ENCODE assay signal across 8 cellular contexts in genomic region chr13:45119469-45119989, GRCh38. TPM values are rescaled to one million over a fixed set of nuclear protein-coding genes. Genes with fewer than 3 reads are reported as not detected.
DNase-seq lines count a peak whose midpoint lies in the region; ATAC-seq and TF ChIP-seq lines count a peak whose summit lies in the region.

No MANE protein-coding gene starts in this region.

- H3K4me1 Mint-ChIP-seq in activated CD4-positive, alpha-beta T cell treated with anti-CD3 and anti-CD28 coated beads for 36 hours = peaks cover 5% of the 10 kb centered on the region

- peak; percentile 59 for DNase-seq in AG10803 (ENCODE audit: low read depth)
- peak; percentile 72 for DNase-seq in activated CD4-positive, alpha-beta T cell treated with anti-CD3 and anti-CD28 coated beads for 36 hours
- peak; percentile 60 for DNase-seq in effector CD4-positive, alpha-beta T cell
- no peak for DNase-seq in NCI-H1092 treated with DMSO at 0.1 percent for 48 hours (lab: John Stamatoyannopoulos, UW)

- H3K4me3 ChIP-seq in AG10803 (ENCODE audit: low read length) (peak overlapping the region; percentile 93), muscle layer of duodenum (ENCODE audit: low read depth in 1 of 2, low read length in 2 of 2) (peak overlapping the region; percentile 69 to 98), subcutaneous abdominal adipose tissue (ENCODE audit: low read depth in 1 of 5, low read length in 5 of 5) (peak overlapping the region; percentile 84 to 100 (median 98))

- H3K27me3 Mint-ChIP-seq in activated CD4-positive, alpha-beta T cell treated with anti-CD3 and anti-CD28 coated beads for 36 hours = no peaks in the 10 kb centered on the region

- H3K9me3 ChIP-seq in KOPT-K1 (ENCODE audit: insufficient read depth, low read length, poor library complexity, severe bottlenecking) = no peaks in the 10 kb centered on the region
- no peaks in the 10 kb centered on the region for H3K9me3 ChIP-seq in muscle layer of duodenum (ENCODE audit: control insufficient read depth in 1 of 2, low read length in 2 of 2)
- no peaks in the 10 kb centered on the region for H3K9me3 ChIP-seq in subcutaneous abdominal adipose tissue (ENCODE audit: control insufficient read depth in 5 of 5, low read length in 5 of 5)

- H3K4me1 ChIP-seq in muscle layer of duodenum (ENCODE audit: control insufficient read depth in 1 of 2, insufficient read depth in 2 of 2, low read length in 2 of 2) (peaks cover 7 to 24% of the 10 kb centered on the region in 2 donors), subcutaneous abdominal adipose tissue (ENCODE audit: control insufficient read depth in 5 of 5, insufficient read depth in 5 of 5, low read length in 5 of 5) (peaks cover 3 to 29% (median 24%) of the 10 kb centered on the region in 5 donors)

- intact Hi-C loops in activated CD4-positive, alpha-beta T cell treated with anti-CD3 and anti-CD28 coated beads for 36 hours (cut with DNase I, micrococcal nuclease) = loop anchor here (1.0 kb wide), 1 partner anchor 64 kb away; no protein-coding TSS in a partner anchor

- CTCF ChIA-PET in activated CD4-positive, alpha-beta T cell treated with anti-CD3 and anti-CD28 coated beads for 36 hours (lab: Charles Lee) = interaction anchor here (0.6 to 1.5 kb wide), 3 partner anchors 73 to 221 kb away, joined by 3 read pairs; partner anchors contain the start of gene TPT1

- no peak for TF ChIP-seq CTCF in AG10803 (conservative IDR thresholded peaks at IDR 0.05; ENCODE audit: low read length)

- no peaks in the 10 kb centered on the region for H3K36me3 ChIP-seq in KOPT-K1 (ENCODE audit: insufficient read depth, low read length)
- H3K36me3 ChIP-seq in muscle layer of duodenum (ENCODE audit: control insufficient read depth in 1 of 2, insufficient read depth in 2 of 2, low read length in 2 of 2) = peaks cover 0 to 4% of the 10 kb centered on the region in 2 donors
- H3K36me3 ChIP-seq in subcutaneous abdominal adipose tissue (ENCODE audit: control insufficient read depth in 5 of 5, insufficient read depth in 5 of 5, low read length in 5 of 5) = no peaks in the 10 kb centered on the region

- no peaks in the 10 kb centered on the region for H3K27me3 ChIP-seq in muscle layer of duodenum (ENCODE audit: low read depth, low read length)
- no peaks in the 10 kb centered on the region for H3K27me3 ChIP-seq in subcutaneous abdominal adipose tissue (ENCODE audit: control insufficient read depth in 5 of 5, insufficient read depth in 4 of 5, low read length in 5 of 5)

- POLR2A ChIA-PET in activated CD4-positive, alpha-beta T cell treated with anti-CD3 and anti-CD28 coated beads for 36 hours (lab: Charles Lee) = interaction anchor here (0.6 kb wide), 2 partner anchors 50 to 125 kb away, joined by 4 read pairs; no protein-coding TSS in a partner anchor

- no peaks in the 10 kb centered on the region for H3K36me3 Mint-ChIP-seq in activated CD4-positive, alpha-beta T cell treated with anti-CD3 and anti-CD28 coated beads for 36 hours (ENCODE audit: low read depth)

- peak; percentile 11 for ATAC-seq in GM19395 (IDR thresholded peaks at IDR 0.05; ENCODE audit: unreplicated experiment)
- ATAC-seq in activated CD4-positive, alpha-beta T cell treated with anti-CD3 and anti-CD28 coated beads for 36 hours = peak; percentile 75

- H3K9ac ChIP-seq in subcutaneous abdominal adipose tissue (ENCODE audit: low read length in 5 of 5) = peak overlapping the region; percentile 79 to 98 (median 96)

- no peak overlapping the region for H3K27ac Mint-ChIP-seq in activated CD4-positive, alpha-beta T cell treated with anti-CD3 and anti-CD28 coated beads for 36 hours

- peak overlapping the region; percentile 74 for H3K27ac ChIP-seq in KOPT-K1 (ENCODE audit: low read depth, low read length, poor library complexity, severe bottlenecking)
- peak overlapping the region; percentile 95 for H3K27ac ChIP-seq in muscle layer of duodenum (ENCODE audit: low read length)
- H3K27ac ChIP-seq in subcutaneous abdominal adipose tissue (ENCODE audit: low read depth, low read length) = peak overlapping the region; percentile 85

- H3K9me3 Mint-ChIP-seq in activated CD4-positive, alpha-beta T cell treated with anti-CD3 and anti-CD28 coated beads for 36 hours (ENCODE audit: low read depth) = no peaks in the 10 kb centered on the region

- H3K4me3 Mint-ChIP-seq in activated CD4-positive, alpha-beta T cell treated with anti-CD3 and anti-CD28 coated beads for 36 hours = no peak overlapping the region

RNA-seq across cellular contexts. Expression of gene GTF2F2, which starts 0.8 kb away (rescaled TPM):
- 10 to 100 TPM; 19.9 to 25.6 TPM for total RNA-seq in activated CD4-positive, alpha-beta T cell treated with anti-CD3 and anti-CD28 coated beads for 36 hours
